ENCODE assay signal across 25 cellular contexts in the genomic region with DNA sequence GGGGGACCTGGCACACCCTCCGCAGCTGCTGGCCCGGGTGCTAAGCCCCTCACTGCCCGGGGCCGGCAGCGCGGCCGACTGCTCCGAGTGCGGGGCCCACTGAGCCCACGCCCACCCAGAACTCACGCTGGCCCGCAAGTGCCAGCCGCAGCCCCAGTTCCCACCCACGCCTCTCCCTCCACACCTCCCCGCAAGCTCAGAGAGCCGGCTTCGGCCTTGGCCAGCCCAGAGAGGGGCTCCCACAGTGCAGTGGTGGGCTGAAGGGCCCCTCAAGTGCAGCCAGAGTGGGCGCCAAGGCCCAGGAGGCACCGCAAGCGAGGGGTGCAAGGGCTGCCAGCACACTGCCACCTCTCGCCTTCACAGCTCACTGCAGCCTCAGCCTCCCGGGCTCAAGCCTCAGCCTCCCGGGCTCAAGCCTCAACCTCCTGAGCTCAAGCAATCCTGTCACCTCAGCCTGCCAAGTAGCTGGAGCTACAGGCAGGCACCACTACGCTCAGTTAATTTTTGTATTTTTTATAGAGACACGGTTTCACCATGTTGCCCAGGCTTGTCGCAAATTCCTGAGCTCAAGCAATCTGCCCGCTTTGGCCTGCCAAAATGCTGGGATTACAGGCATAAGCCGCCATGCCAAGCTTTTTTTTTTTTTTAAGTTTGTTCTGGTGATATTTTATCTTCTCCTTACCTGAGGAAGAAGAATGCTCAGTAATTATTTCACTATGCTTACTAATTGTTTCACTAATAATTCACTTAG.
"Had no signal": no experiment of that assay in that cellular context is flagged by ENCODE, and none has a peak within 500 bp of the region (broad histone marks: within the 10 kb centered on the region; RNA-seq: fewer than 3 reads in every experiment).

No MANE protein-coding gene starts in this region.

- H3K27ac ChIP-seq: SK-N-MC, VCaP had no signal

- DNase-seq: activated CD4-positive, alpha-beta memory T cell treated with anti-CD3 and anti-CD28 coated beads for 36 hours; activated CD4-positive, alpha-beta T cell treated with anti-CD3 and anti-CD28 coated beads, Interleukin-2, amount 10 ng/mL, durations not matched to agents 7 days and 5 days; activated CD4-positive, CD25-positive, alpha-beta regulatory T cell; activated CD8-positive, alpha-beta memory T cell treated with anti-CD3 and anti-CD28 coated beads for 24 hours; activated effector memory CD4-positive, alpha-beta T cell treated with anti-CD3 and anti-CD28 coated beads, Interleukin-2, amount 50 U/mL, for 16 hours; activated naive CD4-positive, alpha-beta T cell treated with anti-CD3 and anti-CD28 coated beads, Interleukin-2, amount 10 ng/mL, durations not matched to agents 7 days and 5 days; activated naive CD8-positive, alpha-beta T cell treated with anti-CD3 and anti-CD28 coated beads for 36 hours; activated T-cell treated with anti-CD3 and anti-CD28 coated beads, Interleukin-2, amount 50 U/mL, for 4 hours; anterior cingulate cortex; central memory CD4-positive, alpha-beta T cell; Kasumi-1; KBM-7; NCI-H1048; NCI-H146; NCI-H2029; NCI-H2107; NCI-H2171 treated with DMSO at 0.1 percent for 48 hours; NCI-H226; NCI-H510A; NCI-H526 treated with DMSO at 0.1 percent for 48 hours; NCI-H82; T-helper 1 cell had no signal

- ATAC-seq: activated T-cell treated with anti-CD3 and anti-CD28 coated beads, Interleukin-2, amount 50 U/mL, for 4 hours; Right ventricle myocardium inferior had no signal

- H3K4me1 Mint-ChIP-seq: activated naive CD4-positive, alpha-beta T cell treated with anti-CD3 and anti-CD28 coated beads, Interleukin-2, amount 10 ng/mL, durations not matched to agents 7 days and 5 days; activated naive CD8-positive, alpha-beta T cell treated with anti-CD3 and anti-CD28 coated beads for 36 hours had no signal

- H3K27ac Mint-ChIP-seq: activated CD4-positive, alpha-beta memory T cell treated with anti-CD3 and anti-CD28 coated beads for 36 hours; activated CD4-positive, alpha-beta T cell treated with anti-CD3 and anti-CD28 coated beads, Interleukin-2, amount 10 ng/mL, durations not matched to agents 7 days and 5 days; activated naive CD4-positive, alpha-beta T cell treated with anti-CD3 and anti-CD28 coated beads, Interleukin-2, amount 10 ng/mL, durations not matched to agents 7 days and 5 days; activated naive CD8-positive, alpha-beta T cell treated with anti-CD3 and anti-CD28 coated beads for 36 hours had no signal

- H3K4me3 Mint-ChIP-seq: activated CD4-positive, alpha-beta memory T cell treated with anti-CD3 and anti-CD28 coated beads for 36 hours; activated CD4-positive, alpha-beta T cell treated with anti-CD3 and anti-CD28 coated beads, Interleukin-2, amount 10 ng/mL, durations not matched to agents 7 days and 5 days; activated naive CD4-positive, alpha-beta T cell treated with anti-CD3 and anti-CD28 coated beads, Interleukin-2, amount 10 ng/mL, durations not matched to agents 7 days and 5 days; activated naive CD8-positive, alpha-beta T cell treated with anti-CD3 and anti-CD28 coated beads for 36 hours; activated T-cell treated with anti-CD3 and anti-CD28 coated beads, Interleukin-2, amount 50 U/mL, for 4 hours had no signal

- H3K36me3 Mint-ChIP-seq: activated CD4-positive, alpha-beta memory T cell treated with anti-CD3 and anti-CD28 coated beads for 36 hours; activated naive CD4-positive, alpha-beta T cell treated with anti-CD3 and anti-CD28 coated beads, Interleukin-2, amount 10 ng/mL, durations not matched to agents 7 days and 5 days; activated naive CD8-positive, alpha-beta T cell treated with anti-CD3 and anti-CD28 coated beads for 36 hours had no signal

- H3K9me3 Mint-ChIP-seq: activated CD4-positive, alpha-beta memory T cell treated with anti-CD3 and anti-CD28 coated beads for 36 hours; activated naive CD4-positive, alpha-beta T cell treated with anti-CD3 and anti-CD28 coated beads, Interleukin-2, amount 10 ng/mL, durations not matched to agents 7 days and 5 days; activated naive CD8-positive, alpha-beta T cell treated with anti-CD3 and anti-CD28 coated beads for 36 hours; activated T-cell treated with anti-CD3 and anti-CD28 coated beads, Interleukin-2, amount 50 U/mL, for 4 hours had no signal

- H3K4me3 ChIP-seq: SK-N-MC had no signal

- H3K27me3 Mint-ChIP-seq: activated naive CD8-positive, alpha-beta T cell treated with anti-CD3 and anti-CD28 coated beads for 36 hours had no signal
